ENCODE assay signal across 8 cellular contexts in the genomic region with DNA sequence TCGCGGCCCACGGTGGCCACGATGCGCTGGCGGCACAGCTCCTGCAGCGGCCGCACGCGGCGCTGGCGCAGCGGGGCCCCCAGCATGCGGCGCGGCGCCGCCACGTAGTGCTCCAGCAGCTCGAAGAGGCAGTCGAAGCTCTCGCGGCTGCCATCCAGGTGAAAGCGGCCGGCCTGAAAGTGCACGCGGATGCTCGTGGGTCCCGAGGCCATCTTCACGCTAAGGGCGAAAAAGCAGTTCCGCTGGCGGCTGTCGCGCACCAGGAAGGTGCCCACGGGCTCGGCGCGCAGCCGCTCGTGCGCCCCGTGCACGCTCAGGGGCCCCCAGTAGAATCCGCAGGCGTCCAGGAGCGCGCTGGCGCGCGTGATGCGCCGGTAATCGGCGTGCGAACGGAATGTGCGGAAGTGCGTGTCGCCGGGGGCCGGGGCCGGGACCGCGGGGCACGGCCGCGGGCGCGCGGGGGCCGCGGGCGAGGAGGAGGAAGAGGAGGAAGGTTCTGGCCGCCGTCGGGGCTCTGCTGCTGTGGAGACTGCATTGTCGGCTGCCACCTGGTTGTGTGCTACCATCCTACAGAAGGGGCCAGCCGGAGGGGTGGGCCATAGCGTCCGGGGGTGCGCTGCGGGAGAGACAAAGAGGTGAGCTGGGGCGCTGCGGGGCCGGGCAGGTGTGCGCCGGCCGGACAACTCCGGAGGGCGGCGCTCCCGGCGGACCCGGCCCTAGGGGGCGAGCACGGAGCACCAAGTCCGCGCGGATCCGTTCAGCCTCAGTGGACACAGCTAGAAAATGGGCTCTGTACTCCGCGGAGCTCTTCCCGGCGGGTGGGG. TPM values are rescaled to one million over a fixed set of nuclear protein-coding genes. Genes with fewer than 3 reads are reported as not detected.
DNase-seq lines count a peak whose midpoint lies in the region; ATAC-seq and TF ChIP-seq lines count a peak whose summit lies in the region.

No MANE protein-coding gene starts in this region.

- peak overlapping the region; percentile 17 for H3K27ac ChIP-seq in osteoblast (ENCODE audit: low read depth, low read length)

- no peaks in the 10 kb centered on the region for H3K79me2 ChIP-seq in osteoblast (ENCODE audit: insufficient read depth, low read length)

- H3K27me3 ChIP-seq in osteoblast (ENCODE audit: insufficient read depth, low read length), result no peaks in the 10 kb centered on the region

- H3K36me3 ChIP-seq in osteoblast (ENCODE audit: insufficient read depth, low read length), result no peaks in the 10 kb centered on the region

- peaks cover 11% of the 10 kb centered on the region for H4K20me1 ChIP-seq in osteoblast (ENCODE audit: insufficient read depth, low read length)

- H3K4me3 ChIP-seq in fibroblast of the aortic adventitia (ENCODE audit: low read depth, low read length) (peak overlapping the region; percentile 75), osteoblast (ENCODE audit: insufficient read depth, low read length) (peak overlapping the region; percentile 92)

- H3K4me1 ChIP-seq in osteoblast (ENCODE audit: insufficient read depth, low read length), result peaks cover 30% of the 10 kb centered on the region

- peak; percentile 0 for ATAC-seq in GM21825 (IDR thresholded peaks at IDR 0.05; ENCODE audit: unreplicated experiment)
- ATAC-seq in HG02870 (IDR thresholded peaks at IDR 0.05; ENCODE audit: unreplicated experiment), result no peak

- peak overlapping the region; percentile 79 for H3K4me2 ChIP-seq in osteoblast (ENCODE audit: insufficient read depth, low read length)

- no peak overlapping the region for H2AFZ ChIP-seq in osteoblast (ENCODE audit: low read length)

- no peaks in the 10 kb centered on the region for H3K9me3 ChIP-seq in osteoblast (ENCODE audit: low read depth, low read length)

- DNase-seq in EH (ENCODE audit: low read depth) (peak; percentile 48), NCI-H510A (lab: John Stamatoyannopoulos, UW) (peak; percentile 10), fibroblast of the aortic adventitia (ENCODE audit: low read depth) (peak; percentile 40), osteoblast (ENCODE audit: insufficient read length, low spot score, missing footprints) (peak; percentile 93), HT-29 (ENCODE audit: low spot score) (no peak)
- DNase-seq in activated T-helper 1 cell treated with anti-CD3 and anti-CD28 coated beads, Interleukin-2, amount 50 U/mL, for 16 hours (ENCODE audit: low read depth in 1 of 2, low spot score in 1 of 2), result peak; percentile 42 to 51

- TF ChIP-seq CTCF in fibroblast of the aortic adventitia (IDR thresholded peaks at IDR 0.05; ENCODE audit: insufficient read depth, low read length) (no peak), osteoblast (IDR thresholded peaks at IDR 0.05; ENCODE audit: extremely low read depth, low read depth, low read length) (peak; percentile 10)

RNA-seq across cellular contexts. Expression of gene SOCS1, which starts 0.9 kb away (rescaled TPM):
- 3.3 and 5.6 TPM in 2 replicates for total RNA-seq in fibroblast of the aortic adventitia (ENCODE audit: low replicate concordance)
- total RNA-seq in osteoblast, result 1.1 and 1.8 TPM in 2 replicates
- total RNA-seq in HT-29 (2014; rRNA removed; shearing (Covaris generic)), result 1.2 and 1.3 TPM in 2 replicates

RNA-seq across cellular contexts. Expression of gene TNP2, which starts 14.0 kb away (rescaled TPM):
- total RNA-seq in fibroblast of the aortic adventitia (ENCODE audit: low replicate concordance) (not detected in 2 replicates), osteoblast (not detected in 2 replicates)
- total RNA-seq in HT-29 (2014; rRNA removed; shearing (Covaris generic)), result not detected in 2 replicates

RNA-seq across cellular contexts. Expression of gene PRM3, which starts 18.3 kb away (rescaled TPM):
- total RNA-seq in fibroblast of the aortic adventitia (ENCODE audit: low replicate concordance), result not detected in 2 replicates
- total RNA-seq in osteoblast, result not detected in 2 replicates
- total RNA-seq in HT-29 (2014; rRNA removed; shearing (Covaris generic)), result not detected in 2 replicates

RNA-seq across cellular contexts. Expression of gene PRM2, which starts 21.2 kb away (rescaled TPM):
- not detected in 2 replicates for total RNA-seq in fibroblast of the aortic adventitia (ENCODE audit: low replicate concordance)
- not detected in 2 replicates for total RNA-seq in osteoblast
- not detected in 2 replicates for total RNA-seq in HT-29 (2014; rRNA removed; shearing (Covaris generic))

RNA-seq across cellular contexts. Expression of gene PRM1, which starts 26.0 kb away (rescaled TPM):
- not detected in 2 replicates for total RNA-seq in fibroblast of the aortic adventitia (ENCODE audit: low replicate concordance)
- not detected in 2 replicates for total RNA-seq in osteoblast
- total RNA-seq in HT-29 (2014; rRNA removed; shearing (Covaris generic)), result not detected in 2 replicates
